In the genomic region with DNA sequence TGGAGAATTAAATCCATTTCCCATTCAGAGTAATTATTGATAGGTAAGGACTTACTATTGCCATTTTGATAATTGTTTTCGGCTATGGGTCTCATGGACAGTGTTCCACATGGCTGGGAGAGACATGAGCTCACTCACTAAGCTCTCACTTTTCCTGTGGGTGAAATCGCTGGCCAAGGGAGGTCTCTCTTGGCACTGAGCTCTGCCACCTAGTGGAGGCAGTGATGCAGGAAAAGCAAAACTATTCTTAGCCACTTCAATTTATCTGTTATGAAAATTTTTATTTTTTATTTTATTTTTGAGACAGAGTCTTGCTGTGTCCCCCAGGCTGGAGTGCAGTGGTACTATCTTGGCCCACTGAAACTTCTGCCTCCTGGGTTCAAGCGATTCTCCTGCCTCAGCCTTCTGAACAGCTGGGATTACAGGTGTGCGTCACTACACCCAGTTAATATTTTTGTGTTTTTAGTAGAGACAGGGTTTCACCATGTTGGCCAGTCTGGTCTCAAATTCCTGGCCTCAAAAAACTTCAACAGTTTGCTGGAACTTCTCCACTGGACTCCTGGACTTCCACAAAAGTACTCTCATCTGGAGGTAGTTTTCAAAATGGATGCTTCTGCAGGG, we compare ENCODE assay signal across 8 cellular contexts. TPM values are rescaled to one million over a fixed set of nuclear protein-coding genes. Genes with fewer than 3 reads are reported as not detected.
DNase-seq lines count a peak whose midpoint lies in the region; ATAC-seq and TF ChIP-seq lines count a peak whose summit lies in the region.

No MANE protein-coding gene starts in this region.

- POLR2A ChIA-PET in AG04450 (lab: Yijun Ruan, JAX), result interaction anchor here (1.0 to 1.5 kb wide), 2 partner anchors 42 to 72 kb away, joined by 5 to 6 read pairs; no protein-coding TSS in a partner anchor

- no peaks in the 10 kb centered on the region for H3K27me3 ChIP-seq in AG04450 (ENCODE audit: control insufficient read depth, insufficient read depth, low read length)
- no peaks in the 10 kb centered on the region for H3K27me3 ChIP-seq in WERI-Rb-1 (ENCODE audit: insufficient read depth, low read depth, severe bottlenecking)

- no peaks in the 10 kb centered on the region for H3K9me3 ChIP-seq in AG04450 (ENCODE audit: control insufficient read depth, insufficient read depth, low read length)
- no peaks in the 10 kb centered on the region for H3K9me3 ChIP-seq in WERI-Rb-1 (ENCODE audit: severe bottlenecking)

- TF ChIP-seq CTCF in AG04450 (IDR thresholded peaks at IDR 0.05; ENCODE audit: low read depth, low read length) (peak; percentile 94), GM20000 (IDR thresholded peaks at IDR 0.05; ENCODE audit: extremely low read depth, missing control alignments) (peak; percentile 81), WERI-Rb-1 (IDR thresholded peaks at IDR 0.05; ENCODE audit: low read depth, low read length) (peak; percentile 73)

- ATAC-seq in HG03342 (IDR thresholded peaks at IDR 0.05; ENCODE audit: unreplicated experiment), result no peak

- CTCF ChIA-PET in AG04450 (lab: Charles Lee), result interaction anchor here (0.6 to 3.7 kb wide), 86 partner anchors 8 to 855 kb away, joined by 3 to 400 read pairs (median 5); a partner anchor contains a TSS

- H3K27ac ChIP-seq in AG04450 (ENCODE audit: low read depth, low read length) (no peak overlapping the region), WERI-Rb-1 (no peak overlapping the region)

- H3K4me3 ChIP-seq in AG04450 (ENCODE audit: low read depth, low read length) (no peak overlapping the region), WERI-Rb-1 (ENCODE audit: low read depth, low read length) (no peak overlapping the region)

- no peaks in the 10 kb centered on the region for H3K36me3 ChIP-seq in WERI-Rb-1

- DNase-seq in AG04450 (ENCODE audit: low read depth, low spot score) (peak; percentile 56), GM20000 (ENCODE audit: low spot score) (peak; percentile 58), NCI-H2227 (lab: John Stamatoyannopoulos, UW; ENCODE audit: unreplicated experiment) (peak; percentile 60), WERI-Rb-1 (peak; percentile 72), cerebellar cortex (ENCODE audit: low spot score) (peak; percentile 75), left kidney (ENCODE audit: low read depth, low spot score) (peak; percentile 85)
- peak; percentile 6 to 40 (median 39) for DNase-seq in stimulated activated CD4-positive, alpha-beta T cell treated with anti-CD3 and anti-CD28 coated beads, TNF-alpha, amount 100 ng/mL, for 24 hours (ENCODE audit: low read depth in 3 of 3)

RNA-seq across cellular contexts. Expression of a gene that starts 4.7 kb away (rescaled TPM):
- 31.4 and 46.3 TPM in 2 replicates for polyA plus RNA-seq in AG04450 (2011; rRNA removed)
- 39.0 and 46.6 TPM in 2 replicates for polyA minus RNA-seq in AG04450 (2011; rRNA and poly(A)+ RNA removed)

RNA-seq across cellular contexts. Expression of a gene that starts 16.0 kb away (rescaled TPM):
- not detected in 2 replicates for polyA plus RNA-seq in AG04450 (2011; rRNA removed)
- polyA minus RNA-seq in AG04450 (2011; rRNA and poly(A)+ RNA removed), result not detected in 2 replicates

RNA-seq across cellular contexts. Expression of a gene that starts 56.0 kb away (rescaled TPM):
- 43.5 and 56.0 TPM in 2 replicates for polyA plus RNA-seq in AG04450 (2011; rRNA removed)
- polyA minus RNA-seq in AG04450 (2011; rRNA and poly(A)+ RNA removed), result 10.5 and 15.2 TPM in 2 replicates
